In genomic region chr15:42693496-42693895, GRCh38 we compare ENCODE assay signal across 27 cellular contexts.
"Had no signal": no experiment of that assay in that cellular context is flagged by ENCODE, and none has a peak within 500 bp of the region (broad histone marks: within the 10 kb centered on the region; RNA-seq: fewer than 3 reads in every experiment).

No MANE protein-coding gene starts in this region.

- H3K27me3 ChIP-seq: heart left ventricle, neural progenitor cell, pancreas, tibial nerve, upper lobe of left lung had no signal

- DNase-seq: heart left ventricle; hypothalamus; islet precursor cell; left ventricle myocardium inferior; mesendoderm; naive B cell; natural killer cell; nephron progenitor cell; posterior cingulate gyrus; retina; right cardiac atrium; stimulated activated CD4-positive, alpha-beta T cell treated with anti-CD3 and anti-CD28 coated beads, Interleukin-12 subunit alpha, Interleukin-12 subunit beta, amount 100 ng/mL, for 4 hours; stimulated activated CD4-positive, alpha-beta T cell treated with anti-CD3 and anti-CD28 coated beads, Interleukin-15, amount 100 ng/mL, for 24 hours; stimulated activated CD4-positive, alpha-beta T cell treated with anti-CD3 and anti-CD28 coated beads, Interleukin-2, amount 100 ng/mL, for 24 hours; stimulated activated CD4-positive, alpha-beta T cell treated with anti-CD3 and anti-CD28 coated beads, Interleukin-4, amount 100 ng/mL, for 1 hour; stimulated activated naive B cell treated with anti-CD40 and anti-IgM and Interleukin-4, amounts not matched to agents 10 μg/mL and 1 μg/mL and 100 μg/mL, for 72 hours; stimulated activated naive CD8-positive, alpha-beta T cell treated with anti-CD3 and anti-CD28 coated beads, Interleukin-15, Interleukin-2, amounts not matched to agents 100 U/mL and 50 U/mL, for 24 hours; substantia nigra; upper lobe of left lung had no signal

- H3K4me1 Mint-ChIP-seq: mesothelial cell of epicardium; neural progenitor cell; stimulated activated naive B cell treated with anti-CD40 and anti-IgM and Interleukin-4, amounts not matched to agents 10 μg/mL and 1 μg/mL and 100 μg/mL, for 72 hours had no signal

- H3K4me1 ChIP-seq: heart left ventricle, left ventricle myocardium inferior, neural progenitor cell, pancreas, prostate gland, tibial nerve, upper lobe of left lung had no signal

- H3K36me3 Mint-ChIP-seq: mesothelial cell of epicardium, naive B cell had no signal

- H3K9me3 ChIP-seq: heart left ventricle, left ventricle myocardium inferior, pancreas, prostate gland, tibial nerve, upper lobe of left lung had no signal

- H3K36me3 ChIP-seq: neural progenitor cell, pancreas, prostate gland had no signal

- H3K4me2 ChIP-seq: neural progenitor cell had no signal

- H3K9me3 Mint-ChIP-seq: mesothelial cell of epicardium; naive B cell; natural killer cell; nephron progenitor cell; neural progenitor cell; stimulated activated naive B cell treated with anti-CD40 and anti-IgM and Interleukin-4, amounts not matched to agents 10 μg/mL and 1 μg/mL and 100 μg/mL, for 72 hours had no signal

- H2AFZ ChIP-seq: neural progenitor cell had no signal

- ATAC-seq: heart left ventricle; natural killer cell; pancreas; right cardiac atrium; sciatic nerve; stimulated activated naive B cell treated with anti-CD40 and anti-IgM and Interleukin-4, amounts not matched to agents 10 μg/mL and 1 μg/mL and 100 μg/mL, for 72 hours; stimulated activated naive CD8-positive, alpha-beta T cell treated with anti-CD3 and anti-CD28 coated beads, Interleukin-15, Interleukin-2, amounts not matched to agents 100 U/mL and 50 U/mL, for 24 hours had no signal

- H3K27ac ChIP-seq: heart left ventricle, left ventricle myocardium inferior, neural progenitor cell, pancreas, prostate gland, skin epidermis, tibial nerve, upper lobe of left lung had no signal

- H3K27me3 Mint-ChIP-seq: naive B cell; stimulated activated naive B cell treated with anti-CD40 and anti-IgM and Interleukin-4, amounts not matched to agents 10 μg/mL and 1 μg/mL and 100 μg/mL, for 72 hours had no signal

- H3K4me3 ChIP-seq: heart left ventricle, left ventricle myocardium inferior, lung, neural progenitor cell, pancreas, prostate gland, skin epidermis, tibial nerve, upper lobe of left lung had no signal

- H3K27ac Mint-ChIP-seq: mesothelial cell of epicardium; natural killer cell; nephron progenitor cell; neural progenitor cell; stimulated activated naive B cell treated with anti-CD40 and anti-IgM and Interleukin-4, amounts not matched to agents 10 μg/mL and 1 μg/mL and 100 μg/mL, for 72 hours had no signal

- H3K4me3 Mint-ChIP-seq: mesothelial cell of epicardium; naive B cell; natural killer cell; nephron progenitor cell; neural progenitor cell; stimulated activated naive B cell treated with anti-CD40 and anti-IgM and Interleukin-4, amounts not matched to agents 10 μg/mL and 1 μg/mL and 100 μg/mL, for 72 hours had no signal
